ENCODE assay signal across 12 cellular contexts in genomic region chr2:39772086-39772811, GRCh38. TPM values are rescaled to one million over a fixed set of nuclear protein-coding genes. Genes with fewer than 3 reads are reported as not detected.
DNase-seq lines count a peak whose midpoint lies in the region; ATAC-seq and TF ChIP-seq lines count a peak whose summit lies in the region.
"Had no signal": no experiment of that assay in that cellular context is flagged by ENCODE, and none has a peak within 500 bp of the region (broad histone marks: within the 10 kb centered on the region; RNA-seq: fewer than 3 reads in every experiment).

No MANE protein-coding gene starts in this region.

- H3K36me3 Mint-ChIP-seq in activated CD4-positive, alpha-beta memory T cell treated with anti-CD3 and anti-CD28 coated beads, Interleukin-2, amount 10 ng/mL, durations not matched to agents 7 days and 5 days (ENCODE audit: low read depth), result peaks cover 38% of the 10 kb centered on the region
- peaks cover 22% of the 10 kb centered on the region for H3K36me3 Mint-ChIP-seq in activated CD4-positive, alpha-beta memory T cell treated with anti-CD3 and anti-CD28 coated beads for 36 hours

- peaks cover 29% of the 10 kb centered on the region for H3K36me3 ChIP-seq in skeletal muscle satellite cell (ENCODE audit: insufficient read depth, low read length)
- peaks cover 0 to 10% (median 0%) of the 10 kb centered on the region in 3 donors for H3K36me3 ChIP-seq in tibial artery

- H3K27me3 ChIP-seq in skeletal muscle satellite cell (ENCODE audit: control insufficient read depth, insufficient read depth, low read length) (no peaks in the 10 kb centered on the region), tibial artery (no peaks in the 10 kb centered on the region)
- H3K27me3 ChIP-seq: MG63, upper lobe of right lung had no signal

- peak overlapping the region; percentile 8 for H3K27ac Mint-ChIP-seq in activated CD4-positive, alpha-beta memory T cell treated with anti-CD3 and anti-CD28 coated beads, Interleukin-2, amount 10 ng/mL, durations not matched to agents 7 days and 5 days
- H3K27ac Mint-ChIP-seq in activated CD4-positive, alpha-beta memory T cell treated with anti-CD3 and anti-CD28 coated beads for 36 hours, result no peak overlapping the region

- H3K4me3 Mint-ChIP-seq in activated CD4-positive, alpha-beta memory T cell treated with anti-CD3 and anti-CD28 coated beads, Interleukin-2, amount 10 ng/mL, durations not matched to agents 7 days and 5 days, result no peak overlapping the region
- H3K4me3 Mint-ChIP-seq in activated CD4-positive, alpha-beta memory T cell treated with anti-CD3 and anti-CD28 coated beads for 36 hours, result no peak overlapping the region
- H3K4me3 Mint-ChIP-seq: naive thymus-derived CD8-positive, alpha-beta T cell had no signal

- H3K9me3 Mint-ChIP-seq in activated CD4-positive, alpha-beta memory T cell treated with anti-CD3 and anti-CD28 coated beads, Interleukin-2, amount 10 ng/mL, durations not matched to agents 7 days and 5 days, result no peaks in the 10 kb centered on the region
- H3K9me3 Mint-ChIP-seq in activated CD4-positive, alpha-beta memory T cell treated with anti-CD3 and anti-CD28 coated beads for 36 hours, result no peaks in the 10 kb centered on the region
- H3K9me3 Mint-ChIP-seq: naive thymus-derived CD8-positive, alpha-beta T cell had no signal

- H3K9me3 ChIP-seq in skeletal muscle satellite cell (replicated peaks; ENCODE audit: low read length) (no peaks in the 10 kb centered on the region), tibial artery (no peaks in the 10 kb centered on the region)
- H3K9me3 ChIP-seq: upper lobe of right lung had no signal

- DNase-seq in activated CD4-positive, alpha-beta memory T cell treated with anti-CD3 and anti-CD28 coated beads, Interleukin-2, amount 10 ng/mL, durations not matched to agents 7 days and 5 days, result no peak
- no peak for DNase-seq in activated CD4-positive, alpha-beta memory T cell treated with anti-CD3 and anti-CD28 coated beads for 36 hours
- DNase-seq in RWPE1 (ENCODE audit: low spot score) (peak; percentile 60), epithelial cell of prostate (ENCODE audit: low read depth, low spot score) (peak; percentile 34), tibial artery (no peak)
- DNase-seq: MG63; naive thymus-derived CD8-positive, alpha-beta T cell; NCI-H82; upper lobe of right lung had no signal

- H3K4me1 Mint-ChIP-seq in activated CD4-positive, alpha-beta memory T cell treated with anti-CD3 and anti-CD28 coated beads, Interleukin-2, amount 10 ng/mL, durations not matched to agents 7 days and 5 days, result peaks cover 52% of the 10 kb centered on the region
- peaks cover 45% of the 10 kb centered on the region for H3K4me1 Mint-ChIP-seq in activated CD4-positive, alpha-beta memory T cell treated with anti-CD3 and anti-CD28 coated beads for 36 hours (ENCODE audit: low read depth)

- CTCF ChIA-PET in activated CD4-positive, alpha-beta memory T cell treated with anti-CD3 and anti-CD28 coated beads, Interleukin-2, amount 10 ng/mL, durations not matched to agents 7 days and 5 days (lab: Charles Lee), result interaction anchor here (0.7 kb wide), 1 partner anchor 223 kb away, joined by 3 read pairs; no protein-coding TSS in a partner anchor
- CTCF ChIA-PET in activated CD4-positive, alpha-beta memory T cell treated with anti-CD3 and anti-CD28 coated beads for 36 hours (lab: Charles Lee), result no interaction called here
- CTCF ChIA-PET in RWPE1 (lab: Yijun Ruan, JAX), result interaction anchor here (0.6 kb wide), 1 partner anchor 690 kb away, joined by 3 read pairs; no protein-coding TSS in a partner anchor

- no peak overlapping the region for H3K4me2 ChIP-seq in skeletal muscle satellite cell (ENCODE audit: low read length)

- H3K27ac ChIP-seq in RWPE1, result no peak overlapping the region
- peak overlapping the region; percentile 94 for H3K27ac ChIP-seq in epithelial cell of prostate
- H3K27ac ChIP-seq in tibial artery, result peak overlapping the region in 1 of 2 donors; percentile 36
- H3K27ac ChIP-seq: upper lobe of right lung had no signal

- POLR2A ChIA-PET in activated CD4-positive, alpha-beta memory T cell treated with anti-CD3 and anti-CD28 coated beads, Interleukin-2, amount 10 ng/mL, durations not matched to agents 7 days and 5 days (lab: Charles Lee), result no interaction called here
- POLR2A ChIA-PET in activated CD4-positive, alpha-beta memory T cell treated with anti-CD3 and anti-CD28 coated beads for 36 hours (lab: Charles Lee), result no interaction called here
- POLR2A ChIA-PET in RWPE1 (lab: Yijun Ruan, JAX; ENCODE audit: low non-redundant PET), result no interaction called here

- H3K4me3 ChIP-seq in skeletal muscle satellite cell (ENCODE audit: low read length) (peak overlapping the region; percentile 3), tibial artery (no peak overlapping the region)
- H3K4me3 ChIP-seq: MG63, upper lobe of right lung had no signal

- no peak overlapping the region for H3K9ac ChIP-seq in skeletal muscle satellite cell (ENCODE audit: low read depth, low read length)

- no peaks in the 10 kb centered on the region for H3K27me3 Mint-ChIP-seq in activated CD4-positive, alpha-beta memory T cell treated with anti-CD3 and anti-CD28 coated beads, Interleukin-2, amount 10 ng/mL, durations not matched to agents 7 days and 5 days
- H3K27me3 Mint-ChIP-seq in activated CD4-positive, alpha-beta memory T cell treated with anti-CD3 and anti-CD28 coated beads for 36 hours, result no peaks in the 10 kb centered on the region
- H3K27me3 Mint-ChIP-seq: naive thymus-derived CD8-positive, alpha-beta T cell had no signal

- intact Hi-C loops in activated CD4-positive, alpha-beta memory T cell treated with anti-CD3 and anti-CD28 coated beads for 36 hours (cut with micrococcal nuclease), result loop anchor here (1.0 to 10.0 kb wide), 5 partner anchors 9 to 647 kb away; partner anchors contain the start of gene SOS1
- intact Hi-C loops in tibial artery (cut with DNase I; ENCODE audit: low total_unique reads), result loop anchor here (10.0 kb wide), 1 partner anchor 647 kb away; the partner anchor contains the start of gene SOS1

- TF ChIP-seq CTCF in RWPE1 (conservative IDR thresholded peaks at IDR 0.05; ENCODE audit: low read depth), result no peak
- no peak for TF ChIP-seq CTCF in tibial artery (IDR thresholded peaks at IDR 0.05)

- ATAC-seq in HG03565 (IDR thresholded peaks at IDR 0.05; ENCODE audit: unreplicated experiment), result no peak
- no peak for ATAC-seq in HG02763 (IDR thresholded peaks at IDR 0.05; ENCODE audit: unreplicated experiment)
- ATAC-seq: naive thymus-derived CD8-positive, alpha-beta T cell; upper lobe of right lung had no signal

- H3K4me1 ChIP-seq in skeletal muscle satellite cell (ENCODE audit: control insufficient read depth, insufficient read depth, low read length) (peaks cover 15% of the 10 kb centered on the region), tibial artery (peaks cover 0 to 91% (median 22%) of the 10 kb centered on the region in 4 donors)

RNA-seq across cellular contexts. Expression of gene THUMPD2, which starts 6.8 kb away (rescaled TPM):
- 10 to 100 TPM; 12.9 to 13.3 TPM for total RNA-seq in activated CD4-positive, alpha-beta memory T cell treated with anti-CD3 and anti-CD28 coated beads, Interleukin-2, amount 10 ng/mL, durations not matched to agents 7 days and 5 days
- 10 to 100 TPM; 10.6 to 11.5 TPM for total RNA-seq in activated CD4-positive, alpha-beta memory T cell treated with anti-CD3 and anti-CD28 coated beads for 36 hours
- 7.4 and 27.4 TPM in 2 replicates for total RNA-seq in skeletal muscle satellite cell (2012; rRNA removed)

Comparison
In these comparisons a context has a peak if more than half of its experiments do, and no peak if none do; other contexts are left out.
1. DNase-seq: peak in RWPE1 (single experiment) and epithelial cell of prostate (single experiment); none in activated CD4-positive, alpha-beta memory T cell treated with anti-CD3 and anti-CD28 coated beads, Interleukin-2, amount 10 ng/mL, durations not matched to agents 7 days and 5 days (single experiment), activated CD4-positive, alpha-beta memory T cell treated with anti-CD3 and anti-CD28 coated beads for 36 hours (single experiment) and tibial artery (0 of 2).